ENCODE assay signal across 11 cellular contexts in the genomic region with DNA sequence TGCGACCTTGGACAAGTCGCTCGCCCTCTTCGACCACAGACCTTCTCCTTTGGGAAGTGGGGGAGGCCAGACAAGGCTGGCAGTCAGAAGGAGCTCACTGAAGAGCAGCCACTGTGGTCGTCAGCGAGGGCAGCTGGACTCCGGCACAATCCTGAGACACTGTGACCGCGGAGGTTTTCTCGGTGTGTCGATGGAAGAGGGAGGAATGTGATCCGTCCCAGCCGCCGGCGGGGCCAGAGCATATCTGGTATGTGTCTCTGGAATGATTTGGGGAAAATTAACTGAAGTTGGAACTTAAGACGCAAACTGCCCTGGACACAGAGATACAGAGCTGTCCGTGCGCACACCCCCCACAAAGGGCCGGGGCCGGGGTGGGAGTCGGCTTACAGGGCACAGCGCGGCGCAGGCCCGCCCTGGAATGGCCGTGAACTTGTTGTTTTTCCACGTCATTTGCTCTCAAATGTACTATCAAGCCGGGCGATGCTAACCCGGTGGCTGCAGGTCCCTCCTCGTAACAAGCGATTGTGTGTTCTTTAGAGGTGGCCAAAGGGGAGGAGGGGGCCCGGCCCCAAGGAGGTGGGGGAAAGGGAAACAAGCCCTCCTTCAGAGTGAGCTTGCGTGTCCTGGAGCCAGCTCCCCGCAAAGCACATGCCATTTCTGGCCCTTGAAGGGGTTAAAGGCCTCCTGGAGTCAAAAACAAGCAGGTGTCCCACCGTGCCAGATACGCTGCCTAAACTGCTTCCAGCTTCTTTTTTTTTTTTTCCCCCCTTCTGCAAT. TPM values are rescaled to one million over a fixed set of nuclear protein-coding genes. Genes with fewer than 3 reads are reported as not detected.
DNase-seq lines count a peak whose midpoint lies in the region; ATAC-seq and TF ChIP-seq lines count a peak whose summit lies in the region.
"Had no signal": no experiment of that assay in that cellular context is flagged by ENCODE, and none has a peak within 500 bp of the region (broad histone marks: within the 10 kb centered on the region; RNA-seq: fewer than 3 reads in every experiment).

No MANE protein-coding gene starts in this region.

- H3K27ac ChIP-seq in endodermal cell (ENCODE audit: low read depth, low read length) (no peak overlapping the region), transverse colon (no peak overlapping the region)

- H3K27me3 ChIP-seq in endodermal cell (ENCODE audit: control insufficient read depth, insufficient read depth, low read length, poor library complexity, severe bottlenecking), result no peaks in the 10 kb centered on the region
- H3K27me3 ChIP-seq in transverse colon, result peaks cover 24% of the 10 kb centered on the region

- H3K9ac ChIP-seq in endodermal cell (ENCODE audit: extremely low read depth, low read length, poor library complexity, severe bottlenecking), result no peak overlapping the region

- intact Hi-C loops in mucosa of descending colon (cut with DNase I, micrococcal nuclease), result no loop called here
- intact Hi-C loops in transverse colon (cut with DNase I; ENCODE audit: low total_unique reads), result no loop called here

- H3K9me3 ChIP-seq in endodermal cell (ENCODE audit: control insufficient read depth, low read length) (no peaks in the 10 kb centered on the region), mucosa of descending colon (no peaks in the 10 kb centered on the region), transverse colon (no peaks in the 10 kb centered on the region)

- DNase-seq in activated CD4-positive, CD25-positive, alpha-beta regulatory T cell treated with anti-CD3 and anti-CD28 coated beads, Interleukin-2, amount 50 U/mL, for 72 hours, result peak; percentile 21
- DNase-seq in endodermal cell, result peak; percentile 71
- peak in 1 of 3 donors; percentile 24 for DNase-seq in mucosa of descending colon
- no peak for DNase-seq in transverse colon
- DNase-seq in NCI-H774 (lab: John Stamatoyannopoulos, UW), result no peak
- DNase-seq in NCI-H1930 (lab: John Stamatoyannopoulos, UW), result no peak
- DNase-seq: activated CD4-positive, alpha-beta T cell treated with anti-CD3 and anti-CD28 coated beads, Interleukin-2, amount 50 U/mL, for 1 hour; KG1 had no signal

- peaks cover 45% of the 10 kb centered on the region for H3K4me1 Mint-ChIP-seq in endodermal cell
- H3K4me1 Mint-ChIP-seq: memory B cell had no signal

- H3K36me3 ChIP-seq in endodermal cell (ENCODE audit: control insufficient read depth, insufficient read depth, low read length) (no peaks in the 10 kb centered on the region), mucosa of descending colon (ENCODE audit: low read depth) (no peaks in the 10 kb centered on the region), transverse colon (no peaks in the 10 kb centered on the region)

- no peak for TF ChIP-seq POLR2A in transverse colon (IDR thresholded peaks at IDR 0.05)

- no peak for TF ChIP-seq EP300 in transverse colon (IDR thresholded peaks at IDR 0.05; ENCODE audit: low read depth)

- TF ChIP-seq CTCF in endodermal cell (conservative IDR thresholded peaks at IDR 0.05) (no peak), mucosa of descending colon (IDR thresholded peaks at IDR 0.05) (no peak), transverse colon (IDR thresholded peaks at IDR 0.05) (no peak)

- peaks cover 8% of the 10 kb centered on the region for H3K27me3 Mint-ChIP-seq in endodermal cell (ENCODE audit: insufficient read depth)

- ATAC-seq in activated CD4-positive, CD25-positive, alpha-beta regulatory T cell treated with anti-CD3 and anti-CD28 coated beads, Interleukin-2, amount 50 U/mL, for 24 hours, result no peak
- peak; percentile 54 for ATAC-seq in mucosa of descending colon
- no peak for ATAC-seq in HG03565 (IDR thresholded peaks at IDR 0.05; ENCODE audit: unreplicated experiment)

- 81% methylated on average over 25 to 37 of the region's 37 CpGs for WGBS in endodermal cell (ENCODE audit: insufficient coverage in 1 of 2, insufficient read length in 1 of 2), 2 experiments
- 50% methylated on average over 37 of the region's 37 CpGs; no CpG with 5 or more reads in 1 of the 2 donors for WGBS in transverse colon (ENCODE audit: low coverage in 1 of 2), 2 donors

- H3K4me3 Mint-ChIP-seq in endodermal cell, result peak overlapping the region; percentile 17
- H3K4me3 Mint-ChIP-seq: memory B cell had no signal

- in situ Hi-C loops in transverse colon (cut with MboI; ENCODE audit: low pct_ligation_motif_present in 1 of 4, low pct_unique_long_range_greater_than_20kb in 1 of 4, low sequenced_read_pairs in 3 of 4), result loop anchor here in 2 of 4 donors (10.0 to 25.0 kb wide), 2 partner anchors 290 to 298 kb away; a partner anchor contains a TSS

- no peaks in the 10 kb centered on the region for H3K36me3 Mint-ChIP-seq in endodermal cell (ENCODE audit: low read depth)
- H3K36me3 Mint-ChIP-seq: memory B cell had no signal

- H3K9me3 Mint-ChIP-seq in endodermal cell, result no peaks in the 10 kb centered on the region
- H3K9me3 Mint-ChIP-seq: memory B cell had no signal

- peaks cover 8% of the 10 kb centered on the region for H3K4me1 ChIP-seq in endodermal cell (ENCODE audit: control insufficient read depth, insufficient read depth, low read length)
- peaks cover 7% of the 10 kb centered on the region for H3K4me1 ChIP-seq in mucosa of descending colon (ENCODE audit: low read depth)
- peaks cover 0 to 15% (median 13%) of the 10 kb centered on the region in 4 donors for H3K4me1 ChIP-seq in transverse colon

- no peak overlapping the region for H3K4me3 ChIP-seq in endodermal cell (ENCODE audit: low read length)
- H3K4me3 ChIP-seq in mucosa of descending colon, result no peak overlapping the region
- H3K4me3 ChIP-seq in transverse colon, result peak overlapping the region in 3 of 4 donors; percentile 14 to 34 (median 14)

- H3K27ac Mint-ChIP-seq in endodermal cell, result peak overlapping the region; percentile 46
- H3K27ac Mint-ChIP-seq: memory B cell had no signal

RNA-seq across cellular contexts. Expression of a gene that starts 0.4 kb away (rescaled TPM):
- under 1 TPM; 0.29 to 0.35 TPM for total RNA-seq in endodermal cell
- 0.25 TPM for polyA plus RNA-seq in endodermal cell (2013, experiment 1 of 2)
- polyA plus RNA-seq in endodermal cell (2013, experiment 2 of 2), result 0.29 TPM
- total RNA-seq in mucosa of descending colon, result under 1 TPM; 0.07 to 0.76 (median 0.17) TPM
- total RNA-seq in transverse colon, result not detected

RNA-seq across cellular contexts. Expression of a gene that starts 31.2 kb away (rescaled TPM):
- total RNA-seq in endodermal cell (10 to 100 TPM; 35.5 to 36.3 TPM), mucosa of descending colon (100 to 1,000 TPM; 120 to 156 (median 128) TPM), transverse colon (10 to 100 TPM; 69.1 to 88.3 (median 75.5) TPM)
- 45.3 TPM for polyA plus RNA-seq in endodermal cell (2013, experiment 1 of 2)
- 45.3 TPM for polyA plus RNA-seq in endodermal cell (2013, experiment 2 of 2)

Comparison
In these comparisons a context has a peak if more than half of its experiments do, and no peak if none do; other contexts are left out.
1. DNase-seq: peak in activated CD4-positive, CD25-positive, alpha-beta regulatory T cell treated with anti-CD3 and anti-CD28 coated beads, Interleukin-2, amount 50 U/mL, for 72 hours (single experiment) and endodermal cell (single experiment); none in transverse colon (single experiment), NCI-H774 (single experiment) and NCI-H1930 (0 of 2).
2. H3K4me3 ChIP-seq: peak in transverse colon (3 of 4); none in endodermal cell (single experiment) and mucosa of descending colon (single experiment).